ENCODE assay signal across 1 cellular context in genomic region chr5:122073864-122074263, GRCh38.
TF ChIP-seq lines count a peak whose summit lies in the region.

No MANE protein-coding gene starts in this region.

TF ChIP-seq in GM12878, 131 proteins besides CTCF, POLR2A, EP300 and RAD21:
- no peak for TF ChIP-seq ZBED1 (IDR thresholded peaks at IDR 0.05; ENCODE audit: borderline replicate concordance)
- no peak for TF ChIP-seq NR2F1 (conservative IDR thresholded peaks at IDR 0.05)
- TF ChIP-seq NFYA (IDR thresholded peaks at IDR 0.05; ENCODE audit: borderline replicate concordance, low read depth, low read length) = no peak
- TF ChIP-seq POU2F2 (IDR thresholded peaks at IDR 0.05; ENCODE audit: borderline replicate concordance, low read depth, low read length) = no peak
- TF ChIP-seq SUZ12 (IDR thresholded peaks at IDR 0.05; ENCODE audit: unreplicated experiment) = no peak
TF ChIP-seq in GM12878: peak in this region for 0.
